Comparison of ENCODE assay signal across 1 cellular context in genomic region chr5:125120012-125120411, GRCh38.
TF ChIP-seq lines count a peak whose summit lies in the region.

No MANE protein-coding gene starts in this region.

TF ChIP-seq in GM23338, 12 proteins besides CTCF, POLR2A, EP300 and RAD21 (continued from another document):
- TF ChIP-seq, protein P1, sequence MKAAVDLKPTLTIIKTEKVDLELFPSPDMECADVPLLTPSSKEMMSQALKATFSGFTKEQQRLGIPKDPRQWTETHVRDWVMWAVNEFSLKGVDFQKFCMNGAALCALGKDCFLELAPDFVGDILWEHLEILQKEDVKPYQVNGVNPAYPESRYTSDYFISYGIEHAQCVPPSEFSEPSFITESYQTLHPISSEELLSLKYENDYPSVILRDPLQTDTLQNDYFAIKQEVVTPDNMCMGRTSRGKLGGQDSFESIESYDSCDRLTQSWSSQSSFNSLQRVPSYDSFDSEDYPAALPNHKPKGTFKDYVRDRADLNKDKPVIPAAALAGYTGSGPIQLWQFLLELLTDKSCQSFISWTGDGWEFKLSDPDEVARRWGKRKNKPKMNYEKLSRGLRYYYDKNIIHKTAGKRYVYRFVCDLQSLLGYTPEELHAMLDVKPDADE (IDR thresholded peaks at IDR 0.05) = no peak
- TF ChIP-seq POLR2AphosphoS5 (IDR thresholded peaks at IDR 0.05; ENCODE audit: low read depth) = no peak
- no peak for TF ChIP-seq STAT1 (IDR thresholded peaks at IDR 0.05; ENCODE audit: unreplicated experiment)
- TF ChIP-seq NANOG (IDR thresholded peaks at IDR 0.05; ENCODE audit: borderline replicate concordance) = no peak; the same call in 1 of the 2 replicates
- TF ChIP-seq ZNF462 (CRISPR knock-in tag; IDR thresholded peaks at IDR 0.05) = no peak
- TF ChIP-seq, protein P2, sequence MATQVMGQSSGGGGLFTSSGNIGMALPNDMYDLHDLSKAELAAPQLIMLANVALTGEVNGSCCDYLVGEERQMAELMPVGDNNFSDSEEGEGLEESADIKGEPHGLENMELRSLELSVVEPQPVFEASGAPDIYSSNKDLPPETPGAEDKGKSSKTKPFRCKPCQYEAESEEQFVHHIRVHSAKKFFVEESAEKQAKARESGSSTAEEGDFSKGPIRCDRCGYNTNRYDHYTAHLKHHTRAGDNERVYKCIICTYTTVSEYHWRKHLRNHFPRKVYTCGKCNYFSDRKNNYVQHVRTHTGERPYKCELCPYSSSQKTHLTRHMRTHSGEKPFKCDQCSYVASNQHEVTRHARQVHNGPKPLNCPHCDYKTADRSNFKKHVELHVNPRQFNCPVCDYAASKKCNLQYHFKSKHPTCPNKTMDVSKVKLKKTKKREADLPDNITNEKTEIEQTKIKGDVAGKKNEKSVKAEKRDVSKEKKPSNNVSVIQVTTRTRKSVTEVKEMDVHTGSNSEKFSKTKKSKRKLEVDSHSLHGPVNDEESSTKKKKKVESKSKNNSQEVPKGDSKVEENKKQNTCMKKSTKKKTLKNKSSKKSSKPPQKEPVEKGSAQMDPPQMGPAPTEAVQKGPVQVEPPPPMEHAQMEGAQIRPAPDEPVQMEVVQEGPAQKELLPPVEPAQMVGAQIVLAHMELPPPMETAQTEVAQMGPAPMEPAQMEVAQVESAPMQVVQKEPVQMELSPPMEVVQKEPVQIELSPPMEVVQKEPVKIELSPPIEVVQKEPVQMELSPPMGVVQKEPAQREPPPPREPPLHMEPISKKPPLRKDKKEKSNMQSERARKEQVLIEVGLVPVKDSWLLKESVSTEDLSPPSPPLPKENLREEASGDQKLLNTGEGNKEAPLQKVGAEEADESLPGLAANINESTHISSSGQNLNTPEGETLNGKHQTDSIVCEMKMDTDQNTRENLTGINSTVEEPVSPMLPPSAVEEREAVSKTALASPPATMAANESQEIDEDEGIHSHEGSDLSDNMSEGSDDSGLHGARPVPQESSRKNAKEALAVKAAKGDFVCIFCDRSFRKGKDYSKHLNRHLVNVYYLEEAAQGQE (IDR thresholded peaks at IDR 0.05; ENCODE audit: unreplicated experiment) = no peak
- no peak for TF ChIP-seq JUNB (IDR thresholded peaks at IDR 0.05; ENCODE audit: unreplicated experiment)
TF ChIP-seq in GM23338: peak in this region for 0.
